In the genomic region with DNA sequence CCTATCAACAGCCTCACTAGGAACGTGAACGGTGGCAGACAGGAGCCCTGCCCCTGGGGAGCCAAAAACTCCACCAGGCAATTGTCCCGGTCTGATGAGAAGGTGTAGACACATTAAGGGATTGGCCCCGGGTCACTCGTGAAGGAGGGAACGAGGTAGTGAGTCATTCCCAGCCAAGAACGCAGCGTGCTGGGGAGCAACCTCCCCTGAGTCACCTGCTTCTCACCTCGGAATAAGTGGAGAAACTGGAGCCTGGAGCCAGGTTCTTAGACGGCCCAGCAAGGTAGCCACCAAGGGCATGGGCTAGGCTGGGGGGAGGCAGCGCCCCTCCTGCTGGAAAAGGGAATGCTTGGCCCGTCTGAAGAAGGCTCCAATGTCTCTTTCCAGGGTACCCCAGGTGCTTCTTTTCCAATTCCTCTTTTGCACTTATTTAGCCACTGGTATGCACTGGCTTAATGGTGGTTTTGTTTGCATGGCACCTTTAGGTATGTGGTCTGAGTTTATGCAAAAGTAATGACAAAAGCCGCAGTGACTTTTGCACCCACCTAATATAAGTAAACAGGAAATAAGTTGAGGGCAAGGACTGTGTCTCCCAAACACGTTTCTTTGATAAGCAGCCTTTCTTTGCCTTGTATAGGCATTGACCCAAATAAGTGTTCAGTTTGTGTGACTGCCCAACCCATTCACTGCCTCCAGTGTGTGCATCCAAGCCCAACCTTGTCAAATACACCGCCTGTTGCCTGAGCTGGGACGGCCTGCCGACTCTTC, we compare ENCODE assay signal across 1 cellular context.
TF ChIP-seq lines count a peak whose summit lies in the region.

No MANE protein-coding gene starts in this region.

TF ChIP-seq in HepG2, 621 proteins besides CTCF, POLR2A, EP300 and RAD21 (continued from another document and continues in another):
- TF ChIP-seq, protein P1, sequence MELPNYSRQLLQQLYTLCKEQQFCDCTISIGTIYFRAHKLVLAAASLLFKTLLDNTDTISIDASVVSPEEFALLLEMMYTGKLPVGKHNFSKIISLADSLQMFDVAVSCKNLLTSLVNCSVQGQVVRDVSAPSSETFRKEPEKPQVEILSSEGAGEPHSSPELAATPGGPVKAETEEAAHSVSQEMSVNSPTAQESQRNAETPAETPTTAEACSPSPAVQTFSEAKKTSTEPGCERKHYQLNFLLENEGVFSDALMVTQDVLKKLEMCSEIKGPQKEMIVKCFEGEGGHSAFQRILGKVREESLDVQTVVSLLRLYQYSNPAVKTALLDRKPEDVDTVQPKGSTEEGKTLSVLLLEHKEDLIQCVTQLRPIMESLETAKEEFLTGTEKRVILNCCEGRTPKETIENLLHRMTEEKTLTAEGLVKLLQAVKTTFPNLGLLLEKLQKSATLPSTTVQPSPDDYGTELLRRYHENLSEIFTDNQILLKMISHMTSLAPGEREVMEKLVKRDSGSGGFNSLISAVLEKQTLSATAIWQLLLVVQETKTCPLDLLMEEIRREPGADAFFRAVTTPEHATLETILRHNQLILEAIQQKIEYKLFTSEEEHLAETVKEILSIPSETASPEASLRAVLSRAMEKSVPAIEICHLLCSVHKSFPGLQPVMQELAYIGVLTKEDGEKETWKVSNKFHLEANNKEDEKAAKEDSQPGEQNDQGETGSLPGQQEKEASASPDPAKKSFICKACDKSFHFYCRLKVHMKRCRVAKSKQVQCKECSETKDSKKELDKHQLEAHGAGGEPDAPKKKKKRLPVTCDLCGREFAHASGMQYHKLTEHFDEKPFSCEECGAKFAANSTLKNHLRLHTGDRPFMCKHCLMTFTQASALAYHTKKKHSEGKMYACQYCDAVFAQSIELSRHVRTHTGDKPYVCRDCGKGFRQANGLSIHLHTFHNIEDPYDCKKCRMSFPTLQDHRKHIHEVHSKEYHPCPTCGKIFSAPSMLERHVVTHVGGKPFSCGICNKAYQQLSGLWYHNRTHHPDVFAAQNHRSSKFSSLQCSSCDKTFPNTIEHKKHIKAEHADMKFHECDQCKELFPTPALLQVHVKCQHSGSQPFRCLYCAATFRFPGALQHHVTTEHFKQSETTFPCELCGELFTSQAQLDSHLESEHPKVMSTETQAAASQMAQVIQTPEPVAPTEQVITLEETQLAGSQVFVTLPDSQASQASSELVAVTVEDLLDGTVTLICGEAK (IDR thresholded peaks at IDR 0.05), result no peak
- TF ChIP-seq, protein P1 (CRISPR knock-in tag; IDR thresholded peaks at IDR 0.05), result no peak
- peak; percentile 63 for TF ChIP-seq REPIN1 (CRISPR knock-in tag; IDR thresholded peaks at IDR 0.05; ENCODE audit: borderline replicate concordance, low read depth)
- TF ChIP-seq TSC22D2 (CRISPR knock-in tag; IDR thresholded peaks at IDR 0.05; ENCODE audit: borderline replicate concordance), result no peak
- no peak for TF ChIP-seq ZNF326 (CRISPR knock-in tag; IDR thresholded peaks at IDR 0.05; ENCODE audit: borderline replicate concordance)
- TF ChIP-seq, protein P2, sequence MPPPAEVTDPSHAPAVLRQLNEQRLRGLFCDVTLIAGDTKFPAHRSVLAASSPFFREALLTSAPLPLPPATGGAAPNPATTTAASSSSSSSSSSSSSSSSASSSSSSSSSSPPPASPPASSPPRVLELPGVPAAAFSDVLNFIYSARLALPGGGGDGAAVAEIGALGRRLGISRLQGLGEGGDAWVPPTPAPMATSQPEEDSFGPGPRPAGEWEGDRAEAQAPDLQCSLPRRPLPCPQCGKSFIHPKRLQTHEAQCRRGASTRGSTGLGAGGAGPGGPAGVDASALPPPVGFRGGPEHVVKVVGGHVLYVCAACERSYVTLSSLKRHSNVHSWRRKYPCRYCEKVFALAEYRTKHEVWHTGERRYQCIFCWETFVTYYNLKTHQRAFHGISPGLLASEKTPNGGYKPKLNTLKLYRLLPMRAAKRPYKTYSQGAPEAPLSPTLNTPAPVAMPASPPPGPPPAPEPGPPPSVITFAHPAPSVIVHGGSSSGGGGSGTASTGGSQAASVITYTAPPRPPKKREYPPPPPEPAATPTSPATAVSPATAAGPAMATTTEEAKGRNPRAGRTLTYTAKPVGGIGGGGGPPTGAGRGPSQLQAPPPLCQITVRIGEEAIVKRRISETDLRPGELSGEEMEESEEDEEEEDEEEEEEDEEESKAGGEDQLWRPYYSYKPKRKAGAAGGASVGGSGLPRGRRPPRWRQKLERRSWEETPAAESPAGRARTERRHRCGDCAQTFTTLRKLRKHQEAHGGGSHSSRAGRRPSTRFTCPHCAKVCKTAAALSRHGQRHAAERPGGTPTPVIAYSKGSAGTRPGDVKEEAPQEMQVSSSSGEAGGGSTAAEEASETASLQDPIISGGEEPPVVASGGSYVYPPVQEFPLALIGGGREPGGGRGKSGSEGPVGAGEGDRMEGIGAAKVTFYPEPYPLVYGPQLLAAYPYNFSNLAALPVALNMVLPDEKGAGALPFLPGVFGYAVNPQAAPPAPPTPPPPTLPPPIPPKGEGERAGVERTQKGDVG (CRISPR knock-in tag; IDR thresholded peaks at IDR 0.05; ENCODE audit: borderline replicate concordance), result no peak
- peak; percentile 72 for TF ChIP-seq BCL6 (CRISPR knock-in tag; IDR thresholded peaks at IDR 0.05)
- peak; percentile 87; the same call in 1 of the 2 replicates for TF ChIP-seq ZKSCAN8 (CRISPR knock-in tag; IDR thresholded peaks at IDR 0.05; ENCODE audit: borderline replicate concordance)
- TF ChIP-seq ZKSCAN5 (CRISPR knock-in tag; IDR thresholded peaks at IDR 0.05), result no peak
- peak; percentile 92; the same call in 1 of the 2 replicates for TF ChIP-seq MIER3 (CRISPR knock-in tag; IDR thresholded peaks at IDR 0.05; ENCODE audit: borderline replicate concordance)
- TF ChIP-seq SP4 (CRISPR knock-in tag; IDR thresholded peaks at IDR 0.05), result peak; percentile 25; the same call in 1 of the 2 replicates
- TF ChIP-seq RORA (CRISPR knock-in tag; IDR thresholded peaks at IDR 0.05), result peak; percentile 95; the same call in 1 of the 2 replicates
- TF ChIP-seq ZNF138 (CRISPR knock-in tag; IDR thresholded peaks at IDR 0.05; ENCODE audit: low read depth), result 0 out of 2 replicates have a peak, but pooled peaks have one; percentile 71
- TF ChIP-seq, protein P3, sequence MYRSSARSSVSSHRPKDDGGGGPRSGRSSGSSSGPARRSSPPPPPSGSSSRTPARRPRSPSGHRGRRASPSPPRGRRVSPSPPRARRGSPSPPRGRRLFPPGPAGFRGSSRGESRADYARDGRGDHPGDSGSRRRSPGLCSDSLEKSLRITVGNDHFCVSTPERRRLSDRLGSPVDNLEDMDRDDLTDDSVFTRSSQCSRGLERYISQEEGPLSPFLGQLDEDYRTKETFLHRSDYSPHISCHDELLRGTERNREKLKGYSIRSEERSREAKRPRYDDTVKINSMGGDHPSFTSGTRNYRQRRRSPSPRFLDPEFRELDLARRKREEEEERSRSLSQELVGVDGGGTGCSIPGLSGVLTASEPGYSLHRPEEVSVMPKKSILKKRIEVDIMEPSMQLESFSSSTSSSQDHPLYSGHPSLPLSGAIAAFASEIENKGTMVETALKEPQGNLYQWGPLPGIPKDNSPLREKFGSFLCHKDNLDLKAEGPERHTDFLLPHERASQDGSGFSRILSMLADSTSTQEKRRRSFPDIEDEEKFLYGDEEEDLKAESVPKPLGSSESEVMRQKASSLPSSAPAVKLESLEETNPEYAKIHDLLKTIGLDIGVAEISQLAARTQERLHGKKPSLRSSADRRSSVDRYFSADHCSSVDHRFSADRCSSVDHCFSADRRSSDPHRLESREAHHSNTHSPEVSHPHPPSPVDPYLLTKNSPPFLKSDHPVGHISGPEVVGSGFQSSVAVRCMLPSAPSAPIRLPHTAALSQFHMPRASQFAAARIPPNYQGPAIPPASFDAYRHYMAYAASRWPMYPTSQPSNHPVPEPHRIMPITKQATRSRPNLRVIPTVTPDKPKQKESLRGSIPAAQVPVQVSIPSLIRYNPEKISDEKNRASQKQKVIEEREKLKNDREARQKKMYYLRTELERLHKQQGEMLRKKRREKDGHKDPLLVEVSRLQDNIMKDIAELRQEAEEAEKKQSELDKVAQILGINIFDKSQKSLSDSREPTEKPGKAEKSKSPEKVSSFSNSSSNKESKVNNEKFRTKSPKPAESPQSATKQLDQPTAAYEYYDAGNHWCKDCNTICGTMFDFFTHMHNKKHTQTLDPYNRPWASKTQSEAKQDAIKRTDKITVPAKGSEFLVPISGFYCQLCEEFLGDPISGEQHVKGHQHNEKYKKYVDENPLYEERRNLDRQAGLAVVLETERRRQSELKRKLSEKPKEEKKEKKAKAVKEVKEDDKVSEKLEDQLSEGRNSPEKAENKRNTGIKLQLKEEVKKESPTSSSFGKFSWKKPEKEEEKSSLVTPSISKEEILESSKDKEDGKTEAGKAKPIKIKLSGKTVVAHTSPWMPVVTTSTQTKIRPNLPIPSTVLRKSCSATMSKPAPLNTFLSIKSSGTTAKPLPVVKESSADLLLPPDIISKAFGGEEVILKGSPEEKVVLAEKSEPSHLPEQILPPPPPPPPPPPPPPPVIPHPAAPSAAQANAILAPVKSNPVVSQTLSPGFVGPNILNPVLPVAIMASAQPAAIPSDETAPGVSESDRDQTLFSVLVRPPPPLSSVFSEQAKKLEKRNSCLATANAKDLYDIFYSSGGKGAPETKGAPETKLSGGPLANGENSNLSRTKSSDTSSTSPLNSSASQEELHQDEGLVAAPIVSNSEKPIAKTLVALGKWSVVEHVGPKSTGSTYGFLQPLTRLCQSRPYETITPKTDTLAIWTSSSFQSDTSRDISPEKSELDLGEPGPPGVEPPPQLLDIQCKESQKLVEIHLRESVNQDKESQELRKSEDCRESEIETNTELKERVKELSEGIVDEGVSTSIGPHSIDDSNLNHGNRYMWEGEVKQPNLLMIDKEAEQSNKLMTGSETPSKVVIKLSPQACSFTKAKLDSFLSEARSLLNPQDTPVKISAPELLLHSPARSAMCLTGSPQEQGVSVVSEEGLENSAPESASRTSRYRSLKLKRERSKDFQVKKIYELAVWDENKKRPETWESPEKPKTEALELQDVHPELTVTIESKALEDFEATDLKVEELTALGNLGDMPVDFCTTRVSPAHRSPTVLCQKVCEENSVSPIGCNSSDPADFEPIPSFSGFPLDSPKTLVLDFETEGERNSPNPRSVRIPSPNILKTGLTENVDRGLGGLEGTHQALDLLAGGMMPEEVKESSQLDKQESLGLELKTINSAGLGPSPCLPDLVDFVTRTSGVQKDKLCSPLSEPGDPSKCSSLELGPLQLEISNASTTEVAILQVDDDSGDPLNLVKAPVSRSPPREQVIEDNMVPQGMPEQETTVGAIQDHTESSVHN (CRISPR knock-in tag; IDR thresholded peaks at IDR 0.05), result no peak
- TF ChIP-seq ZNF747 (CRISPR knock-in tag; IDR thresholded peaks at IDR 0.05; ENCODE audit: borderline replicate concordance), result no peak
- TF ChIP-seq ISX (CRISPR knock-in tag; conservative IDR thresholded peaks at IDR 0.05), result 0 out of 2 replicates have a peak, but pooled peaks have one; percentile 50
- peak; percentile 42; the same call in 1 of the 2 replicates for TF ChIP-seq SMAD3 (CRISPR knock-in tag; IDR thresholded peaks at IDR 0.05)
- peak; percentile 78 for TF ChIP-seq CREM (IDR thresholded peaks at IDR 0.05)
- no peak for TF ChIP-seq CREM (CRISPR knock-in tag; IDR thresholded peaks at IDR 0.05)
- TF ChIP-seq, protein P4, sequence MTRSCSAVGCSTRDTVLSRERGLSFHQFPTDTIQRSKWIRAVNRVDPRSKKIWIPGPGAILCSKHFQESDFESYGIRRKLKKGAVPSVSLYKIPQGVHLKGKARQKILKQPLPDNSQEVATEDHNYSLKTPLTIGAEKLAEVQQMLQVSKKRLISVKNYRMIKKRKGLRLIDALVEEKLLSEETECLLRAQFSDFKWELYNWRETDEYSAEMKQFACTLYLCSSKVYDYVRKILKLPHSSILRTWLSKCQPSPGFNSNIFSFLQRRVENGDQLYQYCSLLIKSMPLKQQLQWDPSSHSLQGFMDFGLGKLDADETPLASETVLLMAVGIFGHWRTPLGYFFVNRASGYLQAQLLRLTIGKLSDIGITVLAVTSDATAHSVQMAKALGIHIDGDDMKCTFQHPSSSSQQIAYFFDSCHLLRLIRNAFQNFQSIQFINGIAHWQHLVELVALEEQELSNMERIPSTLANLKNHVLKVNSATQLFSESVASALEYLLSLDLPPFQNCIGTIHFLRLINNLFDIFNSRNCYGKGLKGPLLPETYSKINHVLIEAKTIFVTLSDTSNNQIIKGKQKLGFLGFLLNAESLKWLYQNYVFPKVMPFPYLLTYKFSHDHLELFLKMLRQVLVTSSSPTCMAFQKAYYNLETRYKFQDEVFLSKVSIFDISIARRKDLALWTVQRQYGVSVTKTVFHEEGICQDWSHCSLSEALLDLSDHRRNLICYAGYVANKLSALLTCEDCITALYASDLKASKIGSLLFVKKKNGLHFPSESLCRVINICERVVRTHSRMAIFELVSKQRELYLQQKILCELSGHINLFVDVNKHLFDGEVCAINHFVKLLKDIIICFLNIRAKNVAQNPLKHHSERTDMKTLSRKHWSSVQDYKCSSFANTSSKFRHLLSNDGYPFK (CRISPR knock-in tag; IDR thresholded peaks at IDR 0.05; ENCODE audit: borderline replicate concordance), result no peak
- TF ChIP-seq, protein P5, sequence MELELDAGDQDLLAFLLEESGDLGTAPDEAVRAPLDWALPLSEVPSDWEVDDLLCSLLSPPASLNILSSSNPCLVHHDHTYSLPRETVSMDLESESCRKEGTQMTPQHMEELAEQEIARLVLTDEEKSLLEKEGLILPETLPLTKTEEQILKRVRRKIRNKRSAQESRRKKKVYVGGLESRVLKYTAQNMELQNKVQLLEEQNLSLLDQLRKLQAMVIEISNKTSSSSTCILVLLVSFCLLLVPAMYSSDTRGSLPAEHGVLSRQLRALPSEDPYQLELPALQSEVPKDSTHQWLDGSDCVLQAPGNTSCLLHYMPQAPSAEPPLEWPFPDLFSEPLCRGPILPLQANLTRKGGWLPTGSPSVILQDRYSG (CRISPR knock-in tag; IDR thresholded peaks at IDR 0.05), result no peak
- TF ChIP-seq RBM22 (optimal IDR thresholded peaks at IDR 0.05; ENCODE audit: low read length), result peak; percentile 45
- peak; percentile 44; the same call in 1 of the 2 replicates for TF ChIP-seq AHR (CRISPR knock-in tag; IDR thresholded peaks at IDR 0.05)
- TF ChIP-seq ETV6 (CRISPR knock-in tag; conservative IDR thresholded peaks at IDR 0.05), result 0 out of 2 replicates have a peak, but pooled peaks have one; percentile 31
- TF ChIP-seq REXO4 (CRISPR knock-in tag; IDR thresholded peaks at IDR 0.05; ENCODE audit: borderline replicate concordance), result no peak
- TF ChIP-seq RBM39 (IDR thresholded peaks at IDR 0.05; ENCODE audit: low read depth, low read length, poor library complexity, severe bottlenecking), result no peak
